Comparison of ENCODE assay signal across 10 cellular contexts in genomic region chr4:165330666-165331065, GRCh38. TPM values are rescaled to one million over a fixed set of nuclear protein-coding genes. Genes with fewer than 3 reads are reported as not detected.
DNase-seq lines count a peak whose midpoint lies in the region; ATAC-seq and TF ChIP-seq lines count a peak whose summit lies in the region.
"Had no signal": no experiment of that assay in that cellular context is flagged by ENCODE, and none has a peak within 500 bp of the region (broad histone marks: within the 10 kb centered on the region; RNA-seq: fewer than 3 reads in every experiment).

No MANE protein-coding gene starts in this region.

- peaks cover 6% of the 10 kb centered on the region for H3F3A ChIP-seq in smooth muscle cell (ENCODE audit: low read depth)

- peak overlapping the region; percentile 63 for H3K27ac ChIP-seq in smooth muscle cell (ENCODE audit: low read depth)

- peaks cover 50% of the 10 kb centered on the region for H3K4me1 ChIP-seq in smooth muscle cell (ENCODE audit: low read depth)

- peaks cover 42% of the 10 kb centered on the region for H3K4me1 Mint-ChIP-seq in activated T-cell treated with anti-CD3 and anti-CD28 coated beads, Interleukin-2, amount 50 U/mL, for 4 hours (ENCODE audit: low read depth)
- peaks cover 44% of the 10 kb centered on the region for H3K4me1 Mint-ChIP-seq in activated T-helper 17 cell treated with anti-CD3 and anti-CD28 coated beads, Interleukin-2, amount 50 U/mL, for 72 hours
- H3K4me1 Mint-ChIP-seq in glutamatergic neuron (ENCODE audit: low read depth, unreplicated experiment), result peaks cover 31% of the 10 kb centered on the region

- H3K27ac Mint-ChIP-seq in activated T-helper 17 cell treated with anti-CD3 and anti-CD28 coated beads, Interleukin-2, amount 50 U/mL, for 72 hours, result peak overlapping the region; percentile 95
- peak overlapping the region; percentile 7 for H3K27ac Mint-ChIP-seq in glutamatergic neuron (ENCODE audit: unreplicated experiment)

- TF ChIP-seq CTCF in glutamatergic neuron (IDR thresholded peaks at IDR 0.05; ENCODE audit: partially characterized antibody, unreplicated experiment) (no peak), smooth muscle cell (IDR thresholded peaks at IDR 0.05; ENCODE audit: borderline replicate concordance, insufficient read depth, poor library complexity, severe bottlenecking) (no peak)

- H3K4me3 ChIP-seq in smooth muscle cell, result peak overlapping the region; percentile 75

- H2AFZ ChIP-seq in smooth muscle cell (ENCODE audit: low read depth), result no peak overlapping the region

- peaks cover 81% of the 10 kb centered on the region for H3K79me2 ChIP-seq in smooth muscle cell (ENCODE audit: low read depth)

- peak overlapping the region; percentile 14 for H3K4me3 Mint-ChIP-seq in activated T-cell treated with anti-CD3 and anti-CD28 coated beads, Interleukin-2, amount 50 U/mL, for 4 hours
- no peak overlapping the region for H3K4me3 Mint-ChIP-seq in activated T-helper 17 cell treated with anti-CD3 and anti-CD28 coated beads, Interleukin-2, amount 50 U/mL, for 72 hours
- H3K4me3 Mint-ChIP-seq in glutamatergic neuron (ENCODE audit: unreplicated experiment), result no peak overlapping the region
- H3K4me3 Mint-ChIP-seq: T-helper 17 cell had no signal

- peak overlapping the region; percentile 86 for H3K4me2 ChIP-seq in smooth muscle cell

- no peaks in the 10 kb centered on the region for H3K9me3 ChIP-seq in smooth muscle cell (replicated peaks; ENCODE audit: low read depth)

- H3K27me3 ChIP-seq in smooth muscle cell (ENCODE audit: low read depth), result no peaks in the 10 kb centered on the region

- no peaks in the 10 kb centered on the region for H3K27me3 Mint-ChIP-seq in activated T-cell treated with anti-CD3 and anti-CD28 coated beads, Interleukin-2, amount 50 U/mL, for 4 hours (ENCODE audit: low read depth)
- H3K27me3 Mint-ChIP-seq in activated T-helper 17 cell treated with anti-CD3 and anti-CD28 coated beads, Interleukin-2, amount 50 U/mL, for 72 hours, result no peaks in the 10 kb centered on the region
- H3K27me3 Mint-ChIP-seq in glutamatergic neuron (ENCODE audit: unreplicated experiment), result peaks cover 4% of the 10 kb centered on the region
- H3K27me3 Mint-ChIP-seq: T-helper 17 cell had no signal

- peaks cover 4% of the 10 kb centered on the region for H3K36me3 ChIP-seq in smooth muscle cell (ENCODE audit: low read depth)

- peak overlapping the region; percentile 22 for H3K9ac ChIP-seq in smooth muscle cell (ENCODE audit: low read depth)

- WGBS in smooth muscle cell (ENCODE audit: low lambda C conversion rate), result 60% methylated on average over 5 of the region's 5 CpGs

- H4K20me1 ChIP-seq in smooth muscle cell (ENCODE audit: low read depth), result peaks cover 74% of the 10 kb centered on the region

- peaks cover 27% of the 10 kb centered on the region for H3K36me3 Mint-ChIP-seq in activated T-cell treated with anti-CD3 and anti-CD28 coated beads, Interleukin-2, amount 50 U/mL, for 4 hours (ENCODE audit: insufficient read depth)
- no peaks in the 10 kb centered on the region for H3K36me3 Mint-ChIP-seq in activated T-helper 17 cell treated with anti-CD3 and anti-CD28 coated beads, Interleukin-2, amount 50 U/mL, for 72 hours (ENCODE audit: low read depth)
- no peaks in the 10 kb centered on the region for H3K36me3 Mint-ChIP-seq in glutamatergic neuron (ENCODE audit: unreplicated experiment)

- H3K9me3 Mint-ChIP-seq in activated T-cell treated with anti-CD3 and anti-CD28 coated beads, Interleukin-2, amount 50 U/mL, for 4 hours, result no peaks in the 10 kb centered on the region
- no peaks in the 10 kb centered on the region for H3K9me3 Mint-ChIP-seq in activated T-helper 17 cell treated with anti-CD3 and anti-CD28 coated beads, Interleukin-2, amount 50 U/mL, for 72 hours
- no peaks in the 10 kb centered on the region for H3K9me3 Mint-ChIP-seq in glutamatergic neuron (ENCODE audit: unreplicated experiment)

- no peak for DNase-seq in activated T-cell treated with anti-CD3 and anti-CD28 coated beads, Interleukin-2, amount 50 U/mL, for 4 hours
- no peak for DNase-seq in activated T-cell treated with anti-CD3 and anti-CD28 coated beads for 4 hours
- no peak for DNase-seq in glutamatergic neuron
- no peak for DNase-seq in smooth muscle cell (lab: John Stamatoyannopoulos, UW; ENCODE audit: unreplicated experiment)
- no peak for DNase-seq in epidermal melanocyte (ENCODE audit: insufficient read length, low spot score)
- no peak for DNase-seq in cortex of kidney (lab: John Stamatoyannopoulos, UW)
- DNase-seq: erythroblast, T-helper 17 cell had no signal

- no peak for ATAC-seq in activated T-cell treated with anti-CD3 and anti-CD28 coated beads, Interleukin-2, amount 50 U/mL, for 4 hours
- ATAC-seq in activated T-helper 17 cell treated with anti-CD3 and anti-CD28 coated beads, Interleukin-2, amount 50 U/mL, for 72 hours (replicated peaks), result no peak
- no peak for ATAC-seq in HG02885 (IDR thresholded peaks at IDR 0.05; ENCODE audit: poor library complexity, unreplicated experiment)
- ATAC-seq: T-helper 17 cell had no signal

RNA-seq across cellular contexts. Expression of gene MSMO1, which starts 3.2 kb away (rescaled TPM):
- 10 to 100 TPM; 17.7 to 26.3 (median 24.0) TPM for total RNA-seq in activated T-cell treated with anti-CD3 and anti-CD28 coated beads, Interleukin-2, amount 50 U/mL, for 4 hours
- total RNA-seq in activated T-helper 17 cell treated with anti-CD3 and anti-CD28 coated beads, Interleukin-2, amount 50 U/mL, for 72 hours, result 10 to 100 TPM; 57.9 to 71.4 TPM
- total RNA-seq in glutamatergic neuron (ENCODE audit: unreplicated experiment) (180 TPM), smooth muscle cell (218 and 299 TPM in 2 replicates)
- 133 and 214 TPM in 2 replicates for polyA plus RNA-seq in smooth muscle cell

RNA-seq across cellular contexts. Expression of gene CPE, which starts 48.1 kb away (rescaled TPM):
- under 1 TPM in 1 of 3 donors, not detected in 2; 0.40 TPM for total RNA-seq in activated T-cell treated with anti-CD3 and anti-CD28 coated beads, Interleukin-2, amount 50 U/mL, for 4 hours
- total RNA-seq in activated T-helper 17 cell treated with anti-CD3 and anti-CD28 coated beads, Interleukin-2, amount 50 U/mL, for 72 hours, result not detected
- total RNA-seq in glutamatergic neuron (ENCODE audit: unreplicated experiment) (253 TPM), smooth muscle cell (47.6 and 50.9 TPM in 2 replicates)
- 24.8 and 45.9 TPM in 2 replicates for polyA plus RNA-seq in smooth muscle cell
- total RNA-seq: T-helper 17 cell had no signal

Comparison
In these comparisons a context has a peak if more than half of its experiments do, and no peak if none do; other contexts are left out.
1. RNA of gene CPE, which starts 48.1 kb away (total RNA-seq): 253 TPM in glutamatergic neuron (single experiment) and 47.6 to 50.9 TPM in smooth muscle cell; not detected in activated T-helper 17 cell treated with anti-CD3 and anti-CD28 coated beads, Interleukin-2, amount 50 U/mL, for 72 hours and 0.40 TPM in activated T-cell treated with anti-CD3 and anti-CD28 coated beads, Interleukin-2, amount 50 U/mL, for 4 hours; every median in the first group is over 10 times any median in the second.